8 cellular contexts compared by ENCODE assay signal in genomic region chr7:2691932-2692439, GRCh38. TPM values are rescaled to one million over a fixed set of nuclear protein-coding genes. Genes with fewer than 3 reads are reported as not detected.
DNase-seq lines count a peak whose midpoint lies in the region; ATAC-seq, FAIRE-seq and TF ChIP-seq lines count a peak whose summit lies in the region.
"Not testable (repeated sequence)": the region's sequence is repeated elsewhere in the genome, so short reads cannot be mapped to it uniquely, and the experiment has no call there.
"Had no signal": no experiment of that assay in that cellular context is flagged by ENCODE, and none has a peak within 500 bp of the region (broad histone marks: within the 10 kb centered on the region; RNA-seq: fewer than 3 reads in every experiment).

No MANE protein-coding gene starts in this region.

- H3K4me3 ChIP-seq in HEK293 (ENCODE audit: low read depth, low read length) = not testable (repeated sequence)
- peak overlapping the region in 1 of 3 experiments; percentile 25; a peak in 1 of 6 replicates for H3K4me3 ChIP-seq in HepG2 (replicated peaks in 1 of 3; ENCODE audit: insufficient read depth in 1 of 3, low read depth in 2 of 3, low read length in 3 of 3)

- H3K4me2 ChIP-seq in HepG2 (ENCODE audit: low read depth, low read length) = peak overlapping the region; percentile 57; the same call in 1 of the 2 replicates

- CTCF ChIA-PET in HEK293 (lab: Yijun Ruan, JAX) (interaction anchor here (0.8 to 6.4 kb wide), 4 partner anchors 11 to 74 kb away, joined by 3 to 39 read pairs (median 4); no protein-coding TSS in a partner anchor), RWPE1 (lab: Yijun Ruan, JAX) (interaction anchor here (0.7 kb wide), 1 partner anchor 11 kb away, joined by 4 read pairs; no protein-coding TSS in a partner anchor)
- CTCF ChIA-PET in HepG2 (lab: Yijun Ruan, JAX; ENCODE audit: low intra/inter-chr PET ratio, low total read pairs) = not testable (repeated sequence)

- H3K79me2 ChIP-seq in HepG2 (ENCODE audit: insufficient read depth, low read length) = not testable (repeated sequence)

- in situ Hi-C loops in HepG2 (cut with HindIII; ENCODE audit: extremely low pct_ligation_motif_present, low pct_unique_long_range_greater_than_20kb) = not testable (repeated sequence)

- not testable (repeated sequence) for H3K36me3 Mint-ChIP-seq in dendritic cell treated with granulocyte-macrophage colony-stimulating factor and Interleukin-4, amounts not matched to agents 40 ng/mL and 50 ng/mL, for 4 days (ENCODE audit: low read depth); osteocyte (ENCODE audit: unreplicated experiment); stimulated activated memory B cell treated with anti-CD40 and anti-IgM and Interleukin-4, amounts not matched to agents 10 μg/mL and 1 μg/mL and 100 μg/mL, for 72 hours

- 45% methylated on average over 15 of the region's 23 CpGs for WGBS in HepG2 (ENCODE audit: low lambda C conversion rate)

- TF ChIP-seq POLR2A in HepG2 (IDR thresholded peaks at IDR 0.05; ENCODE audit: insufficient read depth in 1 of 2, low read depth in 2 of 2, low read length in 2 of 2) = not testable (repeated sequence)

- H3K9me3 ChIP-seq in HEK293 (ENCODE audit: control insufficient read depth, insufficient read depth, low read depth, low read length); HepG2 (ENCODE audit: low read length): not testable (repeated sequence)

- H3K9ac ChIP-seq in HepG2 (ENCODE audit: insufficient read depth, low read depth, low read length) = not testable (repeated sequence)

- not testable (repeated sequence) for TF ChIP-seq EP300 in HepG2 (IDR thresholded peaks at IDR 0.05; ENCODE audit: low read depth in 2 of 2, low read length in 2 of 2); HepG2 (CRISPR knock-in tag; IDR thresholded peaks at IDR 0.05; ENCODE audit: borderline replicate concordance)

- peak overlapping the region; percentile 28 for H3K27ac Mint-ChIP-seq in dendritic cell treated with granulocyte-macrophage colony-stimulating factor and Interleukin-4, amounts not matched to agents 40 ng/mL and 50 ng/mL, for 4 days
- peak overlapping the region; percentile 2 for H3K27ac Mint-ChIP-seq in osteocyte (ENCODE audit: unreplicated experiment)
- H3K27ac Mint-ChIP-seq in stimulated activated memory B cell treated with anti-CD40 and anti-IgM and Interleukin-4, amounts not matched to agents 10 μg/mL and 1 μg/mL and 100 μg/mL, for 72 hours = peak overlapping the region; percentile 56

- not testable (repeated sequence) for DNase-seq in RWPE1 (ENCODE audit: low spot score); HepG2 (ENCODE audit: low spot score); osteocyte (ENCODE audit: extremely low spot score, unreplicated experiment)

- not testable (repeated sequence) for TF ChIP-seq RAD21 in HepG2 (CRISPR knock-in tag; IDR thresholded peaks at IDR 0.05)

- not testable (repeated sequence) for H3K27ac ChIP-seq in HEK293 (ENCODE audit: extremely low read depth, low read depth, low read length); HepG2 (ENCODE audit: extremely low read length, insufficient read depth, low read length)
- H3K27ac ChIP-seq in RWPE1 = peak overlapping the region; percentile 30; the same call in 1 of the 2 replicates

- H3K27me3 ChIP-seq in HepG2 (ENCODE audit: control insufficient read depth in 1 of 2, insufficient read depth in 2 of 2, low read length in 2 of 2) = peaks cover 18 to 58% of the 10 kb centered on the region in 2 experiments

- not testable (repeated sequence) for H3K4me3 Mint-ChIP-seq in dendritic cell treated with granulocyte-macrophage colony-stimulating factor and Interleukin-4, amounts not matched to agents 40 ng/mL and 50 ng/mL, for 4 days; osteocyte (ENCODE audit: unreplicated experiment); stimulated activated memory B cell treated with anti-CD40 and anti-IgM and Interleukin-4, amounts not matched to agents 10 μg/mL and 1 μg/mL and 100 μg/mL, for 72 hours

- not testable (repeated sequence) for BruUV-seq in HepG2 (replicated peaks; lab: Mats Ljungman, UMichigan)

- not testable (repeated sequence) for H3K9me3 Mint-ChIP-seq in dendritic cell treated with granulocyte-macrophage colony-stimulating factor and Interleukin-4, amounts not matched to agents 40 ng/mL and 50 ng/mL, for 4 days; osteocyte (ENCODE audit: unreplicated experiment); stimulated activated memory B cell treated with anti-CD40 and anti-IgM and Interleukin-4, amounts not matched to agents 10 μg/mL and 1 μg/mL and 100 μg/mL, for 72 hours

- H3K27me3 Mint-ChIP-seq in dendritic cell treated with granulocyte-macrophage colony-stimulating factor and Interleukin-4, amounts not matched to agents 40 ng/mL and 50 ng/mL, for 4 days = peaks cover 43% of the 10 kb centered on the region
- not testable (repeated sequence) for H3K27me3 Mint-ChIP-seq in osteocyte (ENCODE audit: unreplicated experiment)
- peaks cover 45% of the 10 kb centered on the region for H3K27me3 Mint-ChIP-seq in stimulated activated memory B cell treated with anti-CD40 and anti-IgM and Interleukin-4, amounts not matched to agents 10 μg/mL and 1 μg/mL and 100 μg/mL, for 72 hours

- not testable (repeated sequence) for ATAC-seq in HepG2; stimulated activated memory B cell treated with anti-CD40 and anti-IgM and Interleukin-4, amounts not matched to agents 10 μg/mL and 1 μg/mL and 100 μg/mL, for 72 hours

- intact Hi-C loops in dendritic cell treated with granulocyte-macrophage colony-stimulating factor and Interleukin-4, amounts not matched to agents 40 ng/mL and 50 ng/mL, for 4 days (cut with micrococcal nuclease); HepG2 (cut with micrococcal nuclease; ENCODE audit: unreplicated experiment): not testable (repeated sequence)

- H2AFZ ChIP-seq in HepG2 (ENCODE audit: low read length) = not testable (repeated sequence)

- FAIRE-seq in HepG2 (lab: Jason Lieb, UNC) = not testable (repeated sequence)

- not testable (repeated sequence) for H3K4me1 ChIP-seq in HEK293 (ENCODE audit: control insufficient read depth, insufficient read depth, low read length)
- peaks cover 43% of the 10 kb centered on the region for H3K4me1 ChIP-seq in HepG2 (ENCODE audit: insufficient read depth, low read length)

- H3K4me1 Mint-ChIP-seq in dendritic cell treated with granulocyte-macrophage colony-stimulating factor and Interleukin-4, amounts not matched to agents 40 ng/mL and 50 ng/mL, for 4 days (ENCODE audit: low read depth) = peaks cover 60% of the 10 kb centered on the region
- peaks cover 33% of the 10 kb centered on the region for H3K4me1 Mint-ChIP-seq in osteocyte (ENCODE audit: unreplicated experiment)
- H3K4me1 Mint-ChIP-seq in stimulated activated memory B cell treated with anti-CD40 and anti-IgM and Interleukin-4, amounts not matched to agents 10 μg/mL and 1 μg/mL and 100 μg/mL, for 72 hours = peaks cover 50% of the 10 kb centered on the region

- not testable (repeated sequence) for H4K20me1 ChIP-seq in HepG2 (ENCODE audit: insufficient read depth, low read length)

- not testable (repeated sequence) for H3K36me3 ChIP-seq in HEK293 (ENCODE audit: control insufficient read depth in 2 of 2, insufficient read depth in 1 of 2, low read length in 2 of 2); HepG2 (replicated peaks in 1 of 2; ENCODE audit: control insufficient read depth in 1 of 2, insufficient read depth in 2 of 2, low read length in 2 of 2)

- POLR2A ChIA-PET in HEK293 (lab: Yijun Ruan, JAX) = not testable (repeated sequence)
- POLR2A ChIA-PET in RWPE1 (lab: Yijun Ruan, JAX; ENCODE audit: low non-redundant PET) = interaction anchor here (0.6 to 0.7 kb wide), 2 partner anchors 79 to 101 kb away, joined by 3 read pairs; no protein-coding TSS in a partner anchor
- POLR2A ChIA-PET in HepG2 (lab: Yijun Ruan, JAX) = interaction anchor here (0.6 to 1.8 kb wide), 3 partner anchors 10 to 136 kb away, joined by 3 to 4 read pairs (median 3); partner anchors contain the start of gene BRAT1

- not testable (repeated sequence) for TF ChIP-seq CTCF in HEK293 (tag by site-specific recombination; IDR thresholded peaks at IDR 0.05); RWPE1 (conservative IDR thresholded peaks at IDR 0.05; ENCODE audit: low read depth); HepG2 (CRISPR knock-in tag; IDR thresholded peaks at IDR 0.05); osteocyte (IDR thresholded peaks at IDR 0.05)

TF ChIP-seq in HEK293, 187 proteins besides CTCF, POLR2A, EP300 and RAD21:
- peak; percentile 77 for TF ChIP-seq KLF1 (tag by site-specific recombination; IDR thresholded peaks at IDR 0.05)

RNA-seq across cellular contexts. Expression of gene AMZ1, which starts 4.0 kb away (rescaled TPM):
- total RNA-seq in HepG2 (2016; rRNA removed; fragmentation: Illumina TruSeq; extraction: Trizol) = not detected in 2 replicates
- total RNA-seq in HepG2 (2016; cell fraction: cytosol; rRNA removed; fragmentation: Illumina TruSeq; extraction: Trizol; ENCODE audit: low read depth) = not detected in 2 replicates
- total RNA-seq in HepG2 (2016; cell fraction: insoluble cytoplasmic fraction; rRNA removed; fragmentation: Illumina TruSeq; extraction: Trizol) = not detected in 2 replicates
- total RNA-seq in HepG2 (2016; cell fraction: membrane; rRNA removed; fragmentation: Illumina TruSeq; extraction: Trizol) = not detected in 2 replicates
- not detected in 2 replicates for total RNA-seq in HepG2 (2016; cell fraction: nucleus; rRNA removed; fragmentation: Illumina TruSeq; extraction: Trizol)
- 0.03 TPM in 1 of 2 replicates, not detected in the other for polyA plus RNA-seq in HepG2 (2011; rRNA removed)
- 0.01 and 0.04 TPM in 2 replicates for polyA plus RNA-seq in HepG2 (2011; cell fraction: cytosol; rRNA removed)
- polyA plus RNA-seq in HepG2 (2011; cell fraction: nucleus; rRNA removed) = 0.18 and 0.26 TPM in 2 replicates
- polyA plus RNA-seq in HepG2 (2012) = 0.05 and 0.07 TPM in 2 replicates
- polyA plus RNA-seq in HepG2 (2016; cell fraction: cytosol; fragmentation: Illumina TruSeq; extraction: Trizol; ENCODE audit: low read depth) = not detected in 2 replicates
- polyA plus RNA-seq in HepG2 (2016; cell fraction: insoluble cytoplasmic fraction; fragmentation: Illumina TruSeq; extraction: Trizol; ENCODE audit: low read depth) = not detected in 2 replicates
- polyA plus RNA-seq in HepG2 (2016; cell fraction: membrane; fragmentation: Illumina TruSeq; extraction: Trizol; ENCODE audit: low read depth) = not detected in 2 replicates
- polyA plus RNA-seq in HepG2 (2016; cell fraction: nucleus; fragmentation: Illumina TruSeq; extraction: Trizol; ENCODE audit: insufficient read depth, low read depth) = not detected in 2 replicates
- 0.30 and 0.84 TPM in 2 replicates for polyA minus RNA-seq in HepG2 (2011; rRNA and poly(A)+ RNA removed; ENCODE audit: low replicate concordance)
- not detected in 2 replicates for polyA minus RNA-seq in HepG2 (2011; cell fraction: cytosol; rRNA and poly(A)+ RNA removed)
- 0.13 TPM in 1 of 2 replicates, not detected in the other for polyA minus RNA-seq in HepG2 (2011; cell fraction: nucleus; rRNA and poly(A)+ RNA removed)
- total RNA-seq in osteocyte = 5.8 and 6.6 TPM in 2 replicates
- total RNA-seq: H4, HT1080 had no signal

Comparison
In these comparisons a context has a peak if more than half of its experiments do, and no peak if none do; other contexts are left out.
1. H3K27ac Mint-ChIP-seq: peak in every context shown above with its lines; median percentile 56 in stimulated activated memory B cell treated with anti-CD40 and anti-IgM and Interleukin-4, amounts not matched to agents 10 μg/mL and 1 μg/mL and 100 μg/mL, for 72 hours; 28 in dendritic cell treated with granulocyte-macrophage colony-stimulating factor and Interleukin-4, amounts not matched to agents 40 ng/mL and 50 ng/mL, for 4 days; 2 in osteocyte.